ENCODE assay signal across 23 cellular contexts in the genomic region with DNA sequence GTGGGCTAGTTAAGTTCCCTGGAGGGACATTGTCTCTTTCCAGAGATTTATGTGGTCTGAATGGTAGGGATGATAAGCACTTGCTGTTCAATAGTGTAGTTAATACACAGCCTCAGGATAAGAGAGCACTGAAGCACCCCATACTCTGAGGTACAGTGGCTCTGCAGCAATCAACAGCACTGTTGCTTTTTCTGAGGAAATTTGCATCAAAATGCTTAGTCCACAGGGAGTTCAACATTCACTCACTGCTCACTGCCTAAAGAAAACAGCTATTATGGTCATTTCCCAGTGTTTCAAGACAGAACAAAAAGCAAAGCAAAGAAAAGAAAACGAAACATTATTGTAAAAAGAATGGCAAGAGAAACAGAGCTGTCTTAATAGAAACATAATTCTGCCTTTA.
DNase-seq lines count a peak whose midpoint lies in the region; FAIRE-seq and TF ChIP-seq lines count a peak whose summit lies in the region.
"Had no signal": no experiment of that assay in that cellular context is flagged by ENCODE, and none has a peak within 500 bp of the region (broad histone marks: within the 10 kb centered on the region; RNA-seq: fewer than 3 reads in every experiment).

No MANE protein-coding gene starts in this region.

- DNase-seq in NCI-H345 (lab: John Stamatoyannopoulos, UW) (peak; percentile 5), NCI-H345 treated with DMSO at 0.1 percent for 48 hours (lab: John Stamatoyannopoulos, UW; ENCODE audit: unreplicated experiment) (no peak), NCI-H1930 (lab: John Stamatoyannopoulos, UW) (peak; percentile 38 to 72), fibroblast of peridontal ligament (ENCODE audit: extremely low read depth) (peak; percentile 1), smooth muscle cell (lab: John Stamatoyannopoulos, UW; ENCODE audit: unreplicated experiment) (no peak), kidney (no peak), vagina (ENCODE audit: extremely low spot score in 2 of 2) (no peak), right atrium auricular region (ENCODE audit: low spot score) (no peak)
- DNase-seq: activated CD4-positive, alpha-beta T cell treated with anti-CD3 and anti-CD28 coated beads, Interleukin-2, amount 10 ng/mL, durations not matched to agents 24 days and 14 days; central memory CD4-positive, alpha-beta T cell; dermis blood vessel endothelial cell; DMS53; GDM1; KG1; left colon; mesenchymal stem cell; MM.1S; NCI-H2107; nucleus accumbens; RPMI8226; trophoblast cell had no signal

- no peaks in the 10 kb centered on the region for H3K27me3 ChIP-seq in smooth muscle cell (ENCODE audit: low read depth)
- H3K27me3 ChIP-seq in vagina, result no peaks in the 10 kb centered on the region
- no peaks in the 10 kb centered on the region for H3K27me3 ChIP-seq in right atrium auricular region

- H3F3A ChIP-seq in smooth muscle cell (ENCODE audit: low read depth), result no peaks in the 10 kb centered on the region

- no peak overlapping the region for H3K4me2 ChIP-seq in smooth muscle cell
- H3K4me2 ChIP-seq: A549 had no signal

- H3K27ac ChIP-seq in smooth muscle cell (ENCODE audit: low read depth) (no peak overlapping the region), kidney (ENCODE audit: low read depth in 2 of 2, low read length in 2 of 2) (no peak overlapping the region), vagina (no peak overlapping the region), right atrium auricular region (no peak overlapping the region)
- H3K27ac ChIP-seq: A549 had no signal

- TF ChIP-seq CTCF in smooth muscle cell (IDR thresholded peaks at IDR 0.05; ENCODE audit: borderline replicate concordance, insufficient read depth, poor library complexity, severe bottlenecking) (no peak), kidney (IDR thresholded peaks at IDR 0.05; ENCODE audit: borderline replicate concordance, extremely low read depth, insufficient read depth) (no peak), vagina (IDR thresholded peaks at IDR 0.05) (no peak), right atrium auricular region (IDR thresholded peaks at IDR 0.05) (no peak)

- intact Hi-C loops in kidney (cut with DNase I), result no loop called here
- intact Hi-C loops in vagina (cut with DNase I), result no loop called here

- H3K79me2 ChIP-seq in smooth muscle cell (ENCODE audit: low read depth), result no peaks in the 10 kb centered on the region

- no peak overlapping the region for H3K9ac ChIP-seq in smooth muscle cell (ENCODE audit: low read depth)
- no peak overlapping the region for H3K9ac ChIP-seq in kidney (ENCODE audit: low read length in 2 of 2)

- H3K4me3 ChIP-seq in smooth muscle cell (no peak overlapping the region), kidney (ENCODE audit: low read length in 2 of 2) (no peak overlapping the region), vagina (no peak overlapping the region), right atrium auricular region (no peak overlapping the region)
- H3K4me3 ChIP-seq: A549 had no signal

- 58% methylated on average over 1 of the region's 1 CpG for WGBS in smooth muscle cell (ENCODE audit: low lambda C conversion rate)

- TF ChIP-seq POLR2A in vagina (IDR thresholded peaks at IDR 0.05), result no peak

- peaks cover 8% of the 10 kb centered on the region for H3K4me1 ChIP-seq in smooth muscle cell (ENCODE audit: low read depth)
- H3K4me1 ChIP-seq in kidney (ENCODE audit: control insufficient read depth in 1 of 2, insufficient read depth in 1 of 2, low read depth in 1 of 2, low read length in 2 of 2), result no peaks in the 10 kb centered on the region
- H3K4me1 ChIP-seq in vagina, result no peaks in the 10 kb centered on the region
- H3K4me1 ChIP-seq in right atrium auricular region, result no peaks in the 10 kb centered on the region
- H3K4me1 ChIP-seq: A549 had no signal

- no peak for FAIRE-seq in kidney (lab: Jason Lieb, UNC)
- FAIRE-seq: A549, GM18507 had no signal

- H3K36me3 ChIP-seq in smooth muscle cell (ENCODE audit: low read depth) (no peaks in the 10 kb centered on the region), kidney (ENCODE audit: control insufficient read depth in 1 of 2, insufficient read depth in 2 of 2, low read length in 2 of 2) (no peaks in the 10 kb centered on the region), vagina (no peaks in the 10 kb centered on the region), right atrium auricular region (no peaks in the 10 kb centered on the region)

- no peaks in the 10 kb centered on the region for H4K20me1 ChIP-seq in smooth muscle cell (ENCODE audit: low read depth)

- H2AFZ ChIP-seq in smooth muscle cell (ENCODE audit: low read depth), result peak overlapping the region; percentile 82

- no peaks in the 10 kb centered on the region for H3K9me3 ChIP-seq in smooth muscle cell (replicated peaks; ENCODE audit: low read depth)
- H3K9me3 ChIP-seq in kidney (ENCODE audit: control insufficient read depth in 1 of 2, low read length in 2 of 2), result no peaks in the 10 kb centered on the region
- no peaks in the 10 kb centered on the region for H3K9me3 ChIP-seq in vagina
- no peaks in the 10 kb centered on the region for H3K9me3 ChIP-seq in right atrium auricular region
- H3K9me3 ChIP-seq: A549 had no signal

Comparison
In these comparisons a context has a peak if more than half of its experiments do, and no peak if none do; other contexts are left out.
1. DNase-seq: peak in NCI-H345 (single experiment), NCI-H1930 (2 of 2) and fibroblast of peridontal ligament (single experiment); none in NCI-H345 treated with DMSO at 0.1 percent for 48 hours (single experiment), smooth muscle cell (single experiment), kidney (single experiment), vagina (0 of 2) and right atrium auricular region (single experiment).